Comparison of ENCODE assay signal across 1 cellular context in genomic region chr17:7213895-7214299, GRCh38.
TF ChIP-seq lines count a peak whose summit lies in the region.

No MANE protein-coding gene starts in this region.

TF ChIP-seq in HepG2, 621 proteins besides CTCF, POLR2A, EP300 and RAD21 (continued from another document):
- TF ChIP-seq ZNF468 (CRISPR knock-in tag; IDR thresholded peaks at IDR 0.05) (0 out of 2 replicates have a peak, but pooled peaks have one; percentile 51), XRCC5 (optimal IDR thresholded peaks at IDR 0.05; ENCODE audit: low read length) (peak; percentile 28), STAT5B (CRISPR knock-in tag; IDR thresholded peaks at IDR 0.05) (no peak), PAXIP1 (CRISPR knock-in tag; conservative IDR thresholded peaks at IDR 0.05) (no peak; the same call in 1 of the 2 replicates), ARID4A (CRISPR knock-in tag; IDR thresholded peaks at IDR 0.05; ENCODE audit: borderline replicate concordance) (peak; percentile 46)
